Comparison of ENCODE assay signal across 9 cellular contexts in the genomic region with DNA sequence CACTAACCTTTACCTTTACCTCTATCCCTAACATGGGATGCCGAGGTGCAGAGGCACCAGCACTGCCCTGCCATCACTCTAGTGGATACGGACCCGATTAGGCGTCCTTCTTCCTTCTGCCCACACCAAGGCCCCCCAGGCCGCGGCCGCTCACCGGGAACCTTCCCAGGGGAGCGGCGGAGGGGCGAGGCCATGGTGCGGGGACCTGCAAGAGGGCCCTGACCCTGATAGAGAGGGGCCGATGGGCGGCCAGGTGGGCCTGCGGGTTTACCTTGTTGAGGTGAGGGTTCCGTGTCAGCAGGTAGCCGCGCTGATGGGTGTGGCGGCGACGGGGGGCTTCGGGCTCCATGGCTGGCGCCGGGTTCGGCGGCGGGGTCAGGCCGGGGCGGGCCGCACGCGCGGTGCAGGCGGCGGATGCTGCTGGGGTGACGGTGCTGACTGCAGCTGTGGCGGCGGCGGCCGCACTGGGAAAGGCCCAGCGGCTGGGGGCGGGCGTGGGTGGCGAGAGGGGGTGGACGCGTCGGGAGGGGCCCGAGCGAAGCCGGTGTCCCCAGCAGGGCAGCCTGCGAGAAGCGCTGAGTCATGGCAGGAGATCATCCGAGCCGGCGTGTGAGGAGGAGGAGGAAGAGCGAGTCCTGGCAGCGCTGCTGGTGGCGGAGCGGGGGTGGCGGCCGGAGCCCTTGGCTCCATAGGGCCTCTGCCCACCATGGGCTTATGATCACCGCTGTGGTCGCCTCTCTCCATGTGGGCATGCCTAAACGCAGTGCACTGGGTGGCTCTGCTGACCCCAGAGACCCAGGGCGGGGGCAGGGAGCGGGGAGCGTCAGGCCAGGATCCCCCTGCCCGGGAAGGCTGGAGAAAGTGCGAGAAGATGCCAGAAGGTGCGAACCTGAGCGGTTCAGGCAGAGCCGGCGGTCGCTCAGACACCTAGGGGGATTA. TPM values are rescaled to one million over a fixed set of nuclear protein-coding genes. Genes with fewer than 3 reads are reported as not detected.
DNase-seq lines count a peak whose midpoint lies in the region; ATAC-seq and TF ChIP-seq lines count a peak whose summit lies in the region.
"Had no signal": no experiment of that assay in that cellular context is flagged by ENCODE, and none has a peak within 500 bp of the region (broad histone marks: within the 10 kb centered on the region; RNA-seq: fewer than 3 reads in every experiment).

A gene (minus strand): TSS at position 446 of the 939 bp plus-strand sequence. CDS start 97 bp downstream, at position 349.

- H3K27ac ChIP-seq in HCT116 (ENCODE audit: low read depth, low read length) (peak within 1 kb of the TSS; percentile 97), MM.1S (ENCODE audit: low read length) (peak within 1 kb of the TSS; percentile 39), esophagus squamous epithelium (peak within 1 kb of the TSS; percentile 67 to 93 (median 87)), stomach smooth muscle (ENCODE audit: low read length) (peak within 1 kb of the TSS; percentile 59)

- peak; percentile 80 for ATAC-seq in HCT116

- no peaks in the 10 kb centered on the region for H3K9me2 ChIP-seq in HCT116 (ENCODE audit: insufficient read depth)
- H3K9me2 ChIP-seq in MM.1S (replicated peaks; ENCODE audit: insufficient read depth, low read length): no peaks in the 10 kb centered on the region

- CTCF ChIA-PET in HCT116 (lab: Charles Lee): no interaction called here

- peak within 1 kb of the TSS; percentile 67 to 90 for H3K4me3 ChIP-seq in HCT116 (replicated peaks in 1 of 2; ENCODE audit: low read depth in 1 of 2, low read length in 2 of 2)
- H3K4me3 ChIP-seq in MM.1S (ENCODE audit: low read length): peak within 1 kb of the TSS; percentile 93
- H3K4me3 ChIP-seq in esophagus squamous epithelium: peak within 1 kb of the TSS; percentile 68 to 77 (median 74)
- H3K4me3 ChIP-seq in stomach smooth muscle (ENCODE audit: low read length in 2 of 2): peak within 1 kb of the TSS; percentile 76 to 84

- TSS peak; percentile 72 for BruUV-seq in HCT116 (replicated peaks; lab: Mats Ljungman, UMichigan)

- H3K9ac ChIP-seq in HCT116 (ENCODE audit: low read length) (peak within 1 kb of the TSS; percentile 85), MM.1S (ENCODE audit: low read length) (peak within 1 kb of the TSS; percentile 71), stomach smooth muscle (ENCODE audit: low read length in 2 of 2) (peak within 1 kb of the TSS; percentile 73 to 74)

- TF ChIP-seq POLR2A in HCT116 (IDR thresholded peaks at IDR 0.05; ENCODE audit: borderline replicate concordance, extremely low read depth, insufficient read depth, insufficient read length) (peak; percentile 36), esophagus squamous epithelium (IDR thresholded peaks at IDR 0.05) (peak in 2 of 4 donors; percentile 28 to 40)

- peaks cover 50% of the 10 kb centered on the region for H3K79me2 ChIP-seq in HCT116 (ENCODE audit: insufficient read depth, low read length)
- H3K79me2 ChIP-seq in MM.1S (ENCODE audit: low read length): peaks cover 25% of the 10 kb centered on the region

- TF ChIP-seq CTCF in HCT116 (IDR thresholded peaks at IDR 0.05 in 2 of 3, conservative IDR thresholded peaks at IDR 0.05 in 1 of 3; ENCODE audit: borderline replicate concordance in 1 of 3, insufficient read depth in 1 of 3, low read depth in 2 of 3, low read length in 2 of 3) (no peak), MM.1S (IDR thresholded peaks at IDR 0.05; ENCODE audit: low read length) (no peak), esophagus squamous epithelium (IDR thresholded peaks at IDR 0.05) (no peak)

- intact Hi-C loops in HCT116 (cut with micrococcal nuclease): no loop called here
- intact Hi-C loops in esophagus squamous epithelium (cut with DNase I): no loop called here

- H3F3A ChIP-seq in MM.1S (ENCODE audit: insufficient read depth, low read length): peaks cover 18% of the 10 kb centered on the region; the same call in 1 of the 2 replicates

- RAD21 ChIA-PET in HCT116 (lab: Charles Lee; ENCODE audit: low non-redundant PET in 1 of 2, low total read pairs in 2 of 2, uncharacterized antibody in 2 of 2, unreplicated experiment in 2 of 2): no interaction called here

- H3K27me3 ChIP-seq in HCT116 (ENCODE audit: insufficient read depth, low read length) (no peaks in the 10 kb centered on the region), MM.1S (replicated peaks; ENCODE audit: insufficient read depth, low read length) (no peaks in the 10 kb centered on the region), esophagus squamous epithelium (no peaks in the 10 kb centered on the region), stomach smooth muscle (ENCODE audit: control insufficient read depth in 1 of 2, insufficient read depth in 2 of 2, low read length in 2 of 2) (no peaks in the 10 kb centered on the region)

- POLR2A ChIA-PET in HCT116 (lab: Charles Lee): no interaction called here

- WGBS in esophagus squamous epithelium, 2 donors: 28% methylated on average over 9 of the region's 74 CpGs; no CpG with 5 or more reads in 1 of the 2 donors

- no peaks in the 10 kb centered on the region; a peak in 1 of 4 replicates for H3K9me3 ChIP-seq in HCT116 (ENCODE audit: control insufficient read depth in 1 of 2, insufficient read depth in 1 of 2, low read depth in 1 of 2, low read length in 2 of 2)
- no peaks in the 10 kb centered on the region for H3K9me3 ChIP-seq in MM.1S (replicated peaks; ENCODE audit: insufficient read depth, low read length)
- no peaks in the 10 kb centered on the region for H3K9me3 ChIP-seq in esophagus squamous epithelium
- H3K9me3 ChIP-seq in stomach smooth muscle (ENCODE audit: control insufficient read depth in 2 of 2, low read length in 2 of 2): no peaks in the 10 kb centered on the region

- H3K36me3 ChIP-seq in HCT116 (ENCODE audit: control insufficient read depth in 1 of 2, insufficient read depth in 2 of 2, low read length in 2 of 2): peaks cover 0 to 13% of the 10 kb centered on the region in 2 experiments; a peak in 1 of 4 replicates
- no peaks in the 10 kb centered on the region for H3K36me3 ChIP-seq in MM.1S (replicated peaks; ENCODE audit: insufficient read depth, low read length)
- no peaks in the 10 kb centered on the region for H3K36me3 ChIP-seq in esophagus squamous epithelium
- H3K36me3 ChIP-seq in stomach smooth muscle (ENCODE audit: control insufficient read depth in 2 of 2, insufficient read depth in 2 of 2, low read length in 2 of 2): no peaks in the 10 kb centered on the region

- H4K20me1 ChIP-seq in HCT116 (ENCODE audit: insufficient read depth) (no peaks in the 10 kb centered on the region), MM.1S (ENCODE audit: insufficient read depth, low read length) (no peaks in the 10 kb centered on the region)

- TF ChIP-seq RAD21 in HCT116 (IDR thresholded peaks at IDR 0.05; ENCODE audit: low read depth): no peak

- H3K4me1 ChIP-seq in HCT116 (ENCODE audit: control insufficient read depth in 1 of 2, insufficient read depth in 2 of 2, low read length in 2 of 2) (peaks cover 24 to 26% of the 10 kb centered on the region in 2 experiments), MM.1S (ENCODE audit: low read length) (peaks cover 14% of the 10 kb centered on the region), esophagus squamous epithelium (peaks cover 8 to 34% (median 10%) of the 10 kb centered on the region in 3 donors), stomach smooth muscle (ENCODE audit: control insufficient read depth, insufficient read depth, low read length) (peaks cover 13% of the 10 kb centered on the region)

- peak within 1 kb of the TSS; percentile 88 for H3K4me2 ChIP-seq in HCT116 (ENCODE audit: low read length)
- peak within 1 kb of the TSS; percentile 91 for H3K4me2 ChIP-seq in MM.1S (ENCODE audit: low read depth, low read length)

- DNase-seq in NCI-H2227 (lab: John Stamatoyannopoulos, UW; ENCODE audit: unreplicated experiment): peak; percentile 64
- DNase-seq in NCI-H2227 treated with DMSO at 0.1 percent for 48 hours (lab: John Stamatoyannopoulos, UW): no peak
- DNase-seq in HCT116 (ENCODE audit: low read depth, low spot score): peak; percentile 38
- peak; percentile 81 for DNase-seq in MM.1S
- DNase-seq in activated CD8-positive, alpha-beta memory T cell treated with anti-CD3 and anti-CD28 coated beads, Interleukin-2, amount 50 U/mL, for 48 hours: peak; percentile 57
- no peak for DNase-seq in esophagus squamous epithelium (lab: John Stamatoyannopoulos, UW)
- DNase-seq in mucosa of gallbladder (ENCODE audit: low spot score): peak; percentile 81
- DNase-seq: DND-41 had no signal

- peak within 1 kb of the TSS; percentile 24 for H2AFZ ChIP-seq in HCT116 (ENCODE audit: low read depth, low read length, poor library complexity, severe bottlenecking)
- H2AFZ ChIP-seq in MM.1S (ENCODE audit: low read length): peak within 1 kb of the TSS; percentile 88

TF ChIP-seq in HCT116, 20 proteins besides CTCF, POLR2A, EP300 and RAD21 (continues in another document):
- TF ChIP-seq YY1 (IDR thresholded peaks at IDR 0.05; ENCODE audit: extremely low read depth, insufficient replicate concordance, low read depth, low read length) (peak; percentile 29), SRF (IDR thresholded peaks at IDR 0.05; ENCODE audit: low read depth) (no peak)
- TF ChIP-seq, protein P1, sequence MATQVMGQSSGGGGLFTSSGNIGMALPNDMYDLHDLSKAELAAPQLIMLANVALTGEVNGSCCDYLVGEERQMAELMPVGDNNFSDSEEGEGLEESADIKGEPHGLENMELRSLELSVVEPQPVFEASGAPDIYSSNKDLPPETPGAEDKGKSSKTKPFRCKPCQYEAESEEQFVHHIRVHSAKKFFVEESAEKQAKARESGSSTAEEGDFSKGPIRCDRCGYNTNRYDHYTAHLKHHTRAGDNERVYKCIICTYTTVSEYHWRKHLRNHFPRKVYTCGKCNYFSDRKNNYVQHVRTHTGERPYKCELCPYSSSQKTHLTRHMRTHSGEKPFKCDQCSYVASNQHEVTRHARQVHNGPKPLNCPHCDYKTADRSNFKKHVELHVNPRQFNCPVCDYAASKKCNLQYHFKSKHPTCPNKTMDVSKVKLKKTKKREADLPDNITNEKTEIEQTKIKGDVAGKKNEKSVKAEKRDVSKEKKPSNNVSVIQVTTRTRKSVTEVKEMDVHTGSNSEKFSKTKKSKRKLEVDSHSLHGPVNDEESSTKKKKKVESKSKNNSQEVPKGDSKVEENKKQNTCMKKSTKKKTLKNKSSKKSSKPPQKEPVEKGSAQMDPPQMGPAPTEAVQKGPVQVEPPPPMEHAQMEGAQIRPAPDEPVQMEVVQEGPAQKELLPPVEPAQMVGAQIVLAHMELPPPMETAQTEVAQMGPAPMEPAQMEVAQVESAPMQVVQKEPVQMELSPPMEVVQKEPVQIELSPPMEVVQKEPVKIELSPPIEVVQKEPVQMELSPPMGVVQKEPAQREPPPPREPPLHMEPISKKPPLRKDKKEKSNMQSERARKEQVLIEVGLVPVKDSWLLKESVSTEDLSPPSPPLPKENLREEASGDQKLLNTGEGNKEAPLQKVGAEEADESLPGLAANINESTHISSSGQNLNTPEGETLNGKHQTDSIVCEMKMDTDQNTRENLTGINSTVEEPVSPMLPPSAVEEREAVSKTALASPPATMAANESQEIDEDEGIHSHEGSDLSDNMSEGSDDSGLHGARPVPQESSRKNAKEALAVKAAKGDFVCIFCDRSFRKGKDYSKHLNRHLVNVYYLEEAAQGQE (IDR thresholded peaks at IDR 0.05; ENCODE audit: low read depth): no peak

RNA-seq across cellular contexts. Expression of the gene that starts here (rescaled TPM):
- total RNA-seq in HCT116 (2021; ENCODE audit: unreplicated experiment) (40.5 TPM), esophagus squamous epithelium (10 to 100 TPM; 20.4 to 58.6 (median 27.2) TPM), mucosa of gallbladder (30.2 TPM)
- polyA plus RNA-seq in HCT116 (2012): 16.7 and 17.9 TPM in 2 replicates

Comparison
In these comparisons a context has a peak if more than half of its experiments do, and no peak if none do; other contexts are left out.
1. DNase-seq: peak in NCI-H2227 (single experiment), HCT116 (single experiment), MM.1S (single experiment), activated CD8-positive, alpha-beta memory T cell treated with anti-CD3 and anti-CD28 coated beads, Interleukin-2, amount 50 U/mL, for 48 hours (single experiment) and mucosa of gallbladder (single experiment); none in NCI-H2227 treated with DMSO at 0.1 percent for 48 hours (single experiment) and esophagus squamous epithelium (single experiment).
2. H3K27ac ChIP-seq: peak in every context shown above with its lines; median percentile 97 in HCT116; 87 in esophagus squamous epithelium; 59 in stomach smooth muscle; 39 in MM.1S.
3. Peak in every context shown above with its lines, with median percentiles within 50 percentile points of each other: H3K4me3 ChIP-seq and H3K9ac ChIP-seq.